8 cellular contexts compared by ENCODE assay signal in genomic region chr9:33165263-33166151, GRCh38. TPM values are rescaled to one million over a fixed set of nuclear protein-coding genes. Genes with fewer than 3 reads are reported as not detected.
DNase-seq lines count a peak whose midpoint lies in the region; ATAC-seq lines count a peak whose summit lies in the region.

No MANE protein-coding gene starts in this region.

- no peaks in the 10 kb centered on the region for H3K36me3 ChIP-seq in iPS-18a (ENCODE audit: control insufficient read depth, low read depth, low read length)

- no peaks in the 10 kb centered on the region for H3K9me3 ChIP-seq in iPS-18a (ENCODE audit: control insufficient read depth, low read depth, low read length)

- peak; percentile 20 for ATAC-seq in GM21528 (IDR thresholded peaks at IDR 0.05; ENCODE audit: low FRiP score, unreplicated experiment)
- no peak for ATAC-seq in HG03095 (IDR thresholded peaks at IDR 0.05; ENCODE audit: unreplicated experiment)

- peak overlapping the region; percentile 59 for H3K9ac ChIP-seq in iPS-18a (ENCODE audit: low read length)

- H3K4me1 ChIP-seq in iPS-18a (ENCODE audit: control insufficient read depth, low read depth, low read length): peaks cover 5% of the 10 kb centered on the region

- peaks cover 28% of the 10 kb centered on the region for H3K27me3 ChIP-seq in iPS-18a (ENCODE audit: control insufficient read depth, insufficient read depth, low read length)

- peak; percentile 81 for DNase-seq in GM04504 (ENCODE audit: low read depth)
- peak; percentile 37 for DNase-seq in NCI-H226
- peak; percentile 54 for DNase-seq in stimulated activated CD8-positive, alpha-beta memory T cell treated with anti-CD3 and anti-CD28 coated beads, Interleukin-4, amount 100 ng/mL, for 48 hours
- DNase-seq in amniotic stem cell (lab: John Stamatoyannopoulos, UW): no peak

- H3K27ac ChIP-seq in adipose tissue (ENCODE audit: low read depth, low read length): peak overlapping the region; percentile 91
- no peak overlapping the region for H3K27ac ChIP-seq in iPS-18a (ENCODE audit: low read length)

- 8 to 20% (median 15%) methylated on average over 10 of the region's 10 CpGs for WGBS in adipose tissue, 3 donors

- peak overlapping the region; percentile 71 for H3K4me3 ChIP-seq in iPS-18a (ENCODE audit: low read length)

RNA-seq across cellular contexts. Expression of gene B4GALT1, which starts 1.6 kb away (rescaled TPM):
- 10 to 100 TPM; 30.8 to 61.2 (median 40.8) TPM for polyA plus RNA-seq in adipose tissue
